In genomic region chr20:47356220-47356525, GRCh38 we compare ENCODE assay signal across 8 cellular contexts. TPM values are rescaled to one million over a fixed set of nuclear protein-coding genes. Genes with fewer than 3 reads are reported as not detected.
DNase-seq lines count a peak whose midpoint lies in the region; ATAC-seq and TF ChIP-seq lines count a peak whose summit lies in the region.

No MANE protein-coding gene starts in this region.

- ATAC-seq in SK-N-SH treated with all-trans-retinoic acid at 6 μM for 48 hours (no peak), gastrocnemius medialis (no peak), HG02973 (IDR thresholded peaks at IDR 0.05; ENCODE audit: unreplicated experiment) (no peak)

- H2AFZ ChIP-seq in GM23248, result peak overlapping the region; percentile 86

- in situ Hi-C loops in GM23248 (cut with MboI), result no loop called here
- in situ Hi-C loops in gastrocnemius medialis (cut with MboI; ENCODE audit: low sequenced_read_pairs in 4 of 4), result loop anchor here in 1 of 4 donors (5.0 kb wide), 1 partner anchor 39 kb away; no protein-coding TSS in a partner anchor

- H3K4me3 ChIP-seq in GM23248, result peak overlapping the region; percentile 36; the same call in 1 of the 2 replicates
- H3K4me3 ChIP-seq in fibroblast of pulmonary artery (replicated peaks; ENCODE audit: low read depth, low read length), result peak overlapping the region; percentile 63
- H3K4me3 ChIP-seq in gastrocnemius medialis, result peak overlapping the region in 3 of 4 donors; percentile 14 to 52 (median 46)
- H3K4me3 ChIP-seq in H7 (ENCODE audit: insufficient read depth, low read depth, low read length), result no peak overlapping the region; the same call in 1 of the 2 replicates

- H3K4me1 ChIP-seq in GM23248 (ENCODE audit: insufficient read depth), result peaks cover 87% of the 10 kb centered on the region
- H3K4me1 ChIP-seq in gastrocnemius medialis, result peaks cover 98 to 99% of the 10 kb centered on the region in 2 donors

- peaks cover 52% of the 10 kb centered on the region for H3K79me2 ChIP-seq in GM23248 (ENCODE audit: insufficient read depth)

- no peaks in the 10 kb centered on the region for H4K20me1 ChIP-seq in GM23248 (ENCODE audit: insufficient read depth)

- intact Hi-C loops in gastrocnemius medialis (cut with DNase I; ENCODE audit: low total_unique reads), result loop anchor here (2.0 to 5.0 kb wide), 2 partner anchors 19 to 56 kb away; no protein-coding TSS in a partner anchor

- DNase-seq in GM23248 (no peak), fibroblast of pulmonary artery (ENCODE audit: low read depth) (no peak), gastrocnemius medialis (no peak), H7 (no peak), midbrain (lab: John Stamatoyannopoulos, UW) (no peak), kidney tubule cell (ENCODE audit: low spot score) (no peak)

- H3K36me3 ChIP-seq in GM23248 (ENCODE audit: low read depth) (no peaks in the 10 kb centered on the region), gastrocnemius medialis (no peaks in the 10 kb centered on the region), H7 (replicated peaks; ENCODE audit: control insufficient read depth, insufficient read depth, low read length) (peaks cover 1% of the 10 kb centered on the region; the same call in 1 of the 2 replicates)

- H3K27ac ChIP-seq in GM23248 (peak overlapping the region; percentile 94), gastrocnemius medialis (peak overlapping the region; percentile 96 to 100 (median 97))

- peaks cover 60% of the 10 kb centered on the region for H3F3A ChIP-seq in GM23248 (ENCODE audit: insufficient read depth)

- peak overlapping the region; percentile 82 for H3K9ac ChIP-seq in GM23248

- H3K4me2 ChIP-seq in GM23248 (ENCODE audit: unreplicated experiment), result no peak overlapping the region

- no peak for TF ChIP-seq POLR2A in gastrocnemius medialis (IDR thresholded peaks at IDR 0.05)

- H3K9me3 ChIP-seq in GM23248 (ENCODE audit: low read depth) (no peaks in the 10 kb centered on the region), gastrocnemius medialis (no peaks in the 10 kb centered on the region)

- TF ChIP-seq CTCF in fibroblast of pulmonary artery (IDR thresholded peaks at IDR 0.05; ENCODE audit: low read length, missing control alignments), result no peak
- TF ChIP-seq CTCF in gastrocnemius medialis (IDR thresholded peaks at IDR 0.05 in 4 of 5, conservative IDR thresholded peaks at IDR 0.05 in 1 of 5), result no peak

- H3K27me3 ChIP-seq in GM23248 (replicated peaks; ENCODE audit: insufficient read depth), result no peaks in the 10 kb centered on the region
- H3K27me3 ChIP-seq in gastrocnemius medialis, result no peaks in the 10 kb centered on the region
- no peaks in the 10 kb centered on the region for H3K27me3 ChIP-seq in H7 (ENCODE audit: control insufficient read depth, insufficient read depth, low read length)

- no peaks in the 10 kb centered on the region for H3K9me2 ChIP-seq in GM23248 (ENCODE audit: insufficient read depth)

TF ChIP-seq in SK-N-SH treated with all-trans-retinoic acid at 6 μM for 48 hours, 23 proteins besides CTCF, POLR2A, EP300 and RAD21:
- TF ChIP-seq TOX (CRISPR knock-in tag; IDR thresholded peaks at IDR 0.05; ENCODE audit: borderline replicate concordance) (no peak), ZNF8 (CRISPR knock-in tag; IDR thresholded peaks at IDR 0.05) (0 out of 2 replicates have a peak, but pooled peaks have one; percentile 4)

RNA-seq across cellular contexts. Expression of gene ZMYND8, which starts 0.3 kb away (rescaled TPM):
- 10.2 and 14.3 TPM in 2 replicates for total RNA-seq in GM23248 (2014; rRNA removed; shearing (Covaris generic))
- 12.1 and 12.4 TPM in 2 replicates for polyA plus RNA-seq in GM23248 (2016; fragmentation: Nextera tagmentation; extraction: Ambion mirVana)
- 10 to 100 TPM; 15.1 to 32.2 (median 19.7) TPM for total RNA-seq in gastrocnemius medialis
- total RNA-seq in H7 (2014; rRNA removed; shearing (Covaris generic)), result 28.1 and 36.2 TPM in 2 replicates
